In the genomic region with DNA sequence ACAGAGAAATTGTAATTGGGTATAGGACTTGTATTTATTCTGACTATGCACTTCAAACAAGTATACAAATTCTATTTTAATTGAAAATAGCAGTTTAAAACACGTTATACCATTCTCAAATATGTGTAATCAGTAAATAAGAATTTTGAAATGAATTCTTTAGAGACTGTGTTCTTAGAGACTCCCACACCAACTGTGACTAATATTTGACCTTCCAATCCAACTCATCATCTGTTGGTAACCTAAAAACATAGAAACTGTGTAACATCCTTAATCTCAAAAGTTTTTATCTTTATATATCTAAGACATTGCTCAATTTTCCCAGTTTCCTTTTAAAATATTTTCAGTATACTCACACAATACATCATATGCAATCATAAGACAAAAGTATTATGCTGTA, we compare ENCODE assay signal across 5 cellular contexts.
"Had no signal": no experiment of that assay in that cellular context is flagged by ENCODE, and none has a peak within 500 bp of the region (broad histone marks: within the 10 kb centered on the region; RNA-seq: fewer than 3 reads in every experiment).

No MANE protein-coding gene starts in this region.

- H3K36me3 Mint-ChIP-seq: IgD-negative memory B cell had no signal

- DNase-seq: IMR-90 had no signal

- H3K27ac ChIP-seq: HL-60 had no signal

- H3K4me3 ChIP-seq: K562 had no signal

- H3K27me3 Mint-ChIP-seq: IgD-negative memory B cell had no signal

- H3K27ac Mint-ChIP-seq: IgD-negative memory B cell had no signal

- H3K4me3 Mint-ChIP-seq: IgD-negative memory B cell had no signal

- ATAC-seq: HepG2, K562 had no signal
